ENCODE assay signal across 21 cellular contexts in genomic region chr9:82543726-82544125, GRCh38.
"Had no signal": no experiment of that assay in that cellular context is flagged by ENCODE, and none has a peak within 500 bp of the region (broad histone marks: within the 10 kb centered on the region; RNA-seq: fewer than 3 reads in every experiment).

No MANE protein-coding gene starts in this region.

- H3K36me3 Mint-ChIP-seq: naive thymus-derived CD8-positive, alpha-beta T cell; stimulated activated naive B cell treated with anti-CD40 and anti-IgM and Interleukin-4, amounts not matched to agents 10 μg/mL and 1 μg/mL and 100 μg/mL, for 72 hours had no signal

- H3K4me1 ChIP-seq: gastrocnemius medialis, right atrium auricular region, testis, transverse colon had no signal

- H3K27me3 Mint-ChIP-seq: naive thymus-derived CD8-positive, alpha-beta T cell; stimulated activated naive B cell treated with anti-CD40 and anti-IgM and Interleukin-4, amounts not matched to agents 10 μg/mL and 1 μg/mL and 100 μg/mL, for 72 hours; stimulated activated naive CD8-positive, alpha-beta T cell treated with anti-CD3 and anti-CD28 coated beads, Interleukin-15, amount 100 ng/mL, for 72 hours had no signal

- H3K4me1 Mint-ChIP-seq: naive thymus-derived CD8-positive, alpha-beta T cell; stimulated activated naive B cell treated with anti-CD40 and anti-IgM and Interleukin-4, amounts not matched to agents 10 μg/mL and 1 μg/mL and 100 μg/mL, for 72 hours; stimulated activated naive CD8-positive, alpha-beta T cell treated with anti-CD3 and anti-CD28 coated beads, Interleukin-15, amount 100 ng/mL, for 72 hours had no signal

- ATAC-seq: esophagus mucosa; gastrocnemius medialis; heart right ventricle; left lobe of liver; mucosa of descending colon; naive thymus-derived CD8-positive, alpha-beta T cell; stimulated activated naive B cell treated with anti-CD40 and anti-IgM and Interleukin-4, amounts not matched to agents 10 μg/mL and 1 μg/mL and 100 μg/mL, for 72 hours; stimulated activated naive CD8-positive, alpha-beta T cell treated with anti-CD3 and anti-CD28 coated beads, Interleukin-15, amount 100 ng/mL, for 72 hours had no signal

- DNase-seq: cortex of kidney; dorsolateral prefrontal cortex; effector CD8-positive, alpha-beta T cell; gastrocnemius medialis; heart right ventricle; hypothalamus; mucosa of descending colon; naive thymus-derived CD8-positive, alpha-beta T cell; posterior cingulate gyrus; sigmoid colon; stimulated activated CD4-positive, alpha-beta T cell treated with anti-CD3 and anti-CD28 coated beads, Interleukin-2, amount 100 ng/mL, for 24 hours; stimulated activated CD4-positive, alpha-beta T cell treated with anti-CD3 and anti-CD28 coated beads, Interleukin-4, amount 100 ng/mL, for 4 hours; stimulated activated naive B cell treated with anti-CD40 and anti-IgM and Interleukin-4, amounts not matched to agents 10 μg/mL and 1 μg/mL and 100 μg/mL, for 72 hours; stimulated activated naive CD8-positive, alpha-beta T cell treated with anti-CD3 and anti-CD28 coated beads, Interleukin-15, amount 100 ng/mL, for 72 hours; testis; transverse colon had no signal

- H3K4me3 Mint-ChIP-seq: naive thymus-derived CD8-positive, alpha-beta T cell; stimulated activated naive B cell treated with anti-CD40 and anti-IgM and Interleukin-4, amounts not matched to agents 10 μg/mL and 1 μg/mL and 100 μg/mL, for 72 hours; stimulated activated naive CD8-positive, alpha-beta T cell treated with anti-CD3 and anti-CD28 coated beads, Interleukin-15, amount 100 ng/mL, for 72 hours had no signal

- H3K27ac ChIP-seq: dorsolateral prefrontal cortex, gastrocnemius medialis, heart right ventricle, neutrophil, right atrium auricular region, sigmoid colon, skin epidermis, testis, transverse colon had no signal

- H3K36me3 ChIP-seq: gastrocnemius medialis, heart right ventricle, neutrophil, right atrium auricular region, sigmoid colon, transverse colon had no signal

- H3K27me3 ChIP-seq: gastrocnemius medialis, heart right ventricle, neutrophil, right atrium auricular region, sigmoid colon, testis, transverse colon had no signal

- H3K9me3 ChIP-seq: gastrocnemius medialis, heart right ventricle, mucosa of descending colon, neutrophil, right atrium auricular region, sigmoid colon, testis, transverse colon had no signal

- H3K27ac Mint-ChIP-seq: naive thymus-derived CD8-positive, alpha-beta T cell; stimulated activated naive B cell treated with anti-CD40 and anti-IgM and Interleukin-4, amounts not matched to agents 10 μg/mL and 1 μg/mL and 100 μg/mL, for 72 hours; stimulated activated naive CD8-positive, alpha-beta T cell treated with anti-CD3 and anti-CD28 coated beads, Interleukin-15, amount 100 ng/mL, for 72 hours had no signal

- H3K4me3 ChIP-seq: dorsolateral prefrontal cortex, gastrocnemius medialis, heart right ventricle, mucosa of descending colon, right atrium auricular region, sigmoid colon, skin epidermis, testis, transverse colon had no signal
